ENCODE assay signal across 14 cellular contexts in the genomic region with DNA sequence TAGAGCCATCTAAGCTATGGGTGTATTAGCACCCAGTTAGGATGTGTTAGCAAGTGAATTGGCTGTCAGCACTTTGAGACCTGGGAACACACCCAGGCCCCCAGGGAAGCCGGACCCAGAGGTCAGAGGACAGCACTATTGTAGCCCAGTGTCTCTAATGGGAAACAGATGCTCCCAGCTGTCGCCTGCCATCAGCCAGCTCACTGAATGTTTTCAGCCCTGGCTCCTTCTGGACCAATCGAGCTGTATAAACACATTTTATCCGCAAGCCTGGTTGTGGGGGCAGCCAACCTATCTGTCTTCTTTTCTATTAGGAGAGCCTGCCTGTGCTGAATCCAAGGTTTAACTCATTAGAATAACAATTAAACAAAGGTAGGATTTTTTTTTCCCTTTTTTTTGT. TPM values are rescaled to one million over a fixed set of nuclear protein-coding genes. Genes with fewer than 3 reads are reported as not detected.
A peak's percentile ranks its signal among the peaks of the same experiment; 100 is the strongest.
DNase-seq lines count a peak whose midpoint lies in the region; ATAC-seq and TF ChIP-seq lines count a peak whose summit lies in the region.
"Had no signal": no experiment of that assay in that cellular context is flagged by ENCODE, and none has a peak within 500 bp of the region (broad histone marks: within the 10 kb centered on the region; RNA-seq: fewer than 3 reads in every experiment).

No MANE protein-coding gene starts in this region.

- no peaks in the 10 kb centered on the region for H3K9me3 ChIP-seq in MM.1S (replicated peaks; ENCODE audit: insufficient read depth, low read length)

- H3K36me3 ChIP-seq in MM.1S (replicated peaks; ENCODE audit: insufficient read depth, low read length), result no peaks in the 10 kb centered on the region
- H3K36me3 ChIP-seq: brain microvascular endothelial cell had no signal

- H2AFZ ChIP-seq in MM.1S (ENCODE audit: low read length), result no peak overlapping the region

- no peaks in the 10 kb centered on the region for H3K27me3 ChIP-seq in MM.1S (replicated peaks; ENCODE audit: insufficient read depth, low read length)
- H3K27me3 ChIP-seq: brain microvascular endothelial cell had no signal

- H3K4me3 ChIP-seq in fibroblast of mammary gland (ENCODE audit: control insufficient read depth, low read depth, low read length) (no peak overlapping the region), MM.1S (ENCODE audit: low read length) (no peak overlapping the region)

- no peaks in the 10 kb centered on the region for H4K20me1 ChIP-seq in MM.1S (ENCODE audit: insufficient read depth, low read length)

- DNase-seq in AG20443 (ENCODE audit: low spot score), result peak; percentile 43
- DNase-seq in NCI-H1694 (lab: John Stamatoyannopoulos, UW), result peak; percentile 10
- DNase-seq in fibroblast of mammary gland (ENCODE audit: low read depth), result peak; percentile 27
- DNase-seq in mucosa of gallbladder (ENCODE audit: low spot score), result peak; percentile 26
- DNase-seq in NCI-H2196 (lab: John Stamatoyannopoulos, UW; ENCODE audit: unreplicated experiment), result no peak
- DNase-seq in MM.1S, result no peak
- DNase-seq in nucleus accumbens (lab: John Stamatoyannopoulos, UW), result no peak
- DNase-seq: activated T-cell treated with anti-CD3 and anti-CD28 coated beads, Interleukin-2, amount 50 U/mL, for 4 hours; brain microvascular endothelial cell; DMS153; naive thymus-derived CD8-positive, alpha-beta T cell; NCI-H1417 treated with DMSO at 0.1 percent for 48 hours had no signal

- H3K27ac ChIP-seq in MM.1S (ENCODE audit: low read length), result no peak overlapping the region
- H3K27ac ChIP-seq: brain microvascular endothelial cell had no signal

- ATAC-seq in GM21381 (IDR thresholded peaks at IDR 0.05; ENCODE audit: unreplicated experiment), result no peak
- ATAC-seq: activated T-cell treated with anti-CD3 and anti-CD28 coated beads, Interleukin-2, amount 50 U/mL, for 4 hours; HCT116; naive thymus-derived CD8-positive, alpha-beta T cell had no signal

- H3K9ac ChIP-seq in MM.1S (ENCODE audit: low read length), result no peak overlapping the region

- H3K9me2 ChIP-seq in MM.1S (replicated peaks; ENCODE audit: insufficient read depth, low read length), result no peaks in the 10 kb centered on the region

- no peaks in the 10 kb centered on the region for H3K79me2 ChIP-seq in MM.1S (ENCODE audit: low read length)

- H3K4me1 ChIP-seq in MM.1S (ENCODE audit: low read length), result no peaks in the 10 kb centered on the region

- H3K4me2 ChIP-seq in MM.1S (ENCODE audit: low read depth, low read length), result no peak overlapping the region

- no peaks in the 10 kb centered on the region for H3F3A ChIP-seq in MM.1S (ENCODE audit: insufficient read depth, low read length)

- TF ChIP-seq CTCF in fibroblast of mammary gland (conservative IDR thresholded peaks at IDR 0.05; ENCODE audit: control insufficient read depth, insufficient read depth, low read depth, low read length), result no peak
- no peak for TF ChIP-seq CTCF in MM.1S (IDR thresholded peaks at IDR 0.05; ENCODE audit: low read length)

RNA-seq across cellular contexts. Expression of gene TASP1, which starts 10.8 kb away (rescaled TPM):
- 11.8 TPM for total RNA-seq in mucosa of gallbladder

Comparison
In these comparisons a context has a peak if more than half of its experiments do, and no peak if none do; other contexts are left out.
1. DNase-seq: peak in AG20443 (single experiment), NCI-H1694 (single experiment), fibroblast of mammary gland (single experiment) and mucosa of gallbladder (single experiment); none in NCI-H2196 (single experiment), MM.1S (single experiment) and nucleus accumbens (0 of 56).